Comparison of ENCODE assay signal across 13 cellular contexts in the genomic region with DNA sequence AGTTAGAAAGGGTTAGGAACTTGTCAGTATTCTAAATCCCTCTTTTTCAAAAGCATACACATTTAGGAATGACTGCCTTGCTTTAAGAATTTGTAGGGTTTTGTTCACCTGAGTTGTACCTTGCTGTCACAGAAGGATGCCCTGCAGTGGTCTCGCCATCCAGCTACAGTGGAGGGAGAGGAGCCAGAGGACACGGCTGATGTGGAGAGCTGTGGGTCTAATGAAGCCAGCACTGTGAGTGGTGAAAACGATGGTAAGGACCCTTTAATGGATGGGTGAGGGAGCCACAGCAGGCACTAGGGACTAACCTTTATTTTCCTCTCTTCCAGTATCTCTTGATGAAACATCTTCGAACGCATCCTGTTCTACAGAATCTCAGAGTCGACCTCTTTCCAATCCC.
"Had no signal": no experiment of that assay in that cellular context is flagged by ENCODE, and none has a peak within 500 bp of the region (broad histone marks: within the 10 kb centered on the region; RNA-seq: fewer than 3 reads in every experiment).

No MANE protein-coding gene starts in this region.

- H3K9me3 Mint-ChIP-seq: naive B cell; stimulated activated naive B cell treated with anti-CD40 and anti-IgM and Interleukin-4, amounts not matched to agents 10 μg/mL and 1 μg/mL and 100 μg/mL, for 72 hours; WTC11 had no signal

- H3K27ac Mint-ChIP-seq: activated CD4-positive, alpha-beta T cell treated with anti-CD3 and anti-CD28 coated beads for 36 hours; stimulated activated naive B cell treated with anti-CD40 and anti-IgM and Interleukin-4, amounts not matched to agents 10 μg/mL and 1 μg/mL and 100 μg/mL, for 72 hours; WTC11 had no signal

- H3K4me1 Mint-ChIP-seq: WTC11 had no signal

- H3K4me3 ChIP-seq: esophagus squamous epithelium, mucosa of descending colon, spleen, tibial artery had no signal

- H3K27me3 ChIP-seq: esophagus squamous epithelium, spleen, tibial artery had no signal

- H3K4me3 Mint-ChIP-seq: activated CD4-positive, alpha-beta T cell treated with anti-CD3 and anti-CD28 coated beads for 36 hours; stimulated activated naive B cell treated with anti-CD40 and anti-IgM and Interleukin-4, amounts not matched to agents 10 μg/mL and 1 μg/mL and 100 μg/mL, for 72 hours; WTC11 had no signal

- DNase-seq: activated CD4-positive, alpha-beta T cell treated with anti-CD3 and anti-CD28 coated beads for 36 hours; activated CD4-positive, alpha-beta T cell treated with anti-CD3 and anti-CD28 coated beads, Interleukin-2, amount 50 U/mL, for 48 hours; activated naive CD4-positive, alpha-beta T cell; effector CD4-positive, alpha-beta T cell; esophagus squamous epithelium; mesenchymal stem cell; mucosa of descending colon; naive B cell; spleen; stimulated activated CD4-positive, alpha-beta T cell treated with anti-CD3 and anti-CD28 coated beads, Interleukin-4, amount 100 ng/mL, for 4 hours; stimulated activated naive B cell treated with anti-CD40 and anti-IgM and Interleukin-4, amounts not matched to agents 10 μg/mL and 1 μg/mL and 100 μg/mL, for 72 hours; tibial artery had no signal

- ATAC-seq: activated CD4-positive, alpha-beta T cell treated with anti-CD3 and anti-CD28 coated beads for 36 hours; mucosa of descending colon; stimulated activated naive B cell treated with anti-CD40 and anti-IgM and Interleukin-4, amounts not matched to agents 10 μg/mL and 1 μg/mL and 100 μg/mL, for 72 hours; WTC11 had no signal

- H3K27me3 Mint-ChIP-seq: activated CD4-positive, alpha-beta T cell treated with anti-CD3 and anti-CD28 coated beads for 36 hours; naive B cell; stimulated activated naive B cell treated with anti-CD40 and anti-IgM and Interleukin-4, amounts not matched to agents 10 μg/mL and 1 μg/mL and 100 μg/mL, for 72 hours had no signal
